1 cellular context compared by ENCODE assay signal in the genomic region with DNA sequence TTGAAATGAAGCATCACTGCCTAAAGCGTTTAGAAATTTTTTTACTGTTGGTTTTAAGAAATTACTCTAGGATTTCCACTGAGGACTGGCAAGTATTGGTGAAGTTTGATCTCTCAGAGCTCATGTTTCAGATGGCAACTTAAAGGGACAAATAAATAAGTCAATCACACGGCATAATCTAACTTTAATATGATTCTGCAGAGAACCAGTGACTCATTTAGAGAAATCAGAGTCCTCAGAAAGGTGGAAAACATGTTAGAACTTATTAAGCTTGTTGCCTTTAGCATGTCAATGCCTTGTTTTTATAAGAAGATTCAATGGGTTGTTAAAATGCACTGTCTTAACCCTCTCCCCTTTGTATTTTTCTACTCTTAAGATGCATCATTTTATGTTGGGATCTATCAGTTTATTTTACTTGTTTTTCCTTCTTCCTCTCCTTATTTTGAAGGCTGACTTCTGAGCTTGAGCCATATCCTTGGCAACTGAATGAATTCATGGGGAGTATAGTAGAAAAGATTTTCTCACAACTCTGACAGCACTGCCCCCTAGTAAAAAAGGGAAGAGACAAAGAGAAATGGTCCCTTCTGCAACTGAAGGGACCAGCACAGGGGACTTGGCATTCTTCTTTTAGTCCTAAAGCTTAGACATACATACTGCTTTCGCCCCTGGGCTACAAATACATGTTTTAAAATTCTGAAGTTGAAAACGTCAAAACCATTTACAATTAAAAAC.
TF ChIP-seq lines count a peak whose summit lies in the region.

No MANE protein-coding gene starts in this region.

TF ChIP-seq in SK-N-SH, 30 proteins besides CTCF, POLR2A, EP300 and RAD21:
- TF ChIP-seq, protein P1, sequence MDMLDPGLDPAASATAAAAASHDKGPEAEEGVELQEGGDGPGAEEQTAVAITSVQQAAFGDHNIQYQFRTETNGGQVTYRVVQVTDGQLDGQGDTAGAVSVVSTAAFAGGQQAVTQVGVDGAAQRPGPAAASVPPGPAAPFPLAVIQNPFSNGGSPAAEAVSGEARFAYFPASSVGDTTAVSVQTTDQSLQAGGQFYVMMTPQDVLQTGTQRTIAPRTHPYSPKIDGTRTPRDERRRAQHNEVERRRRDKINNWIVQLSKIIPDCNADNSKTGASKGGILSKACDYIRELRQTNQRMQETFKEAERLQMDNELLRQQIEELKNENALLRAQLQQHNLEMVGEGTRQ (IDR thresholded peaks at IDR 0.05; ENCODE audit: borderline replicate concordance, low read depth, low read length) = no peak
- TF ChIP-seq TEAD4 (IDR thresholded peaks at IDR 0.05; ENCODE audit: borderline replicate concordance, insufficient read depth) (no peak), ELF1 (IDR thresholded peaks at IDR 0.05) (no peak)
